In the genomic region with DNA sequence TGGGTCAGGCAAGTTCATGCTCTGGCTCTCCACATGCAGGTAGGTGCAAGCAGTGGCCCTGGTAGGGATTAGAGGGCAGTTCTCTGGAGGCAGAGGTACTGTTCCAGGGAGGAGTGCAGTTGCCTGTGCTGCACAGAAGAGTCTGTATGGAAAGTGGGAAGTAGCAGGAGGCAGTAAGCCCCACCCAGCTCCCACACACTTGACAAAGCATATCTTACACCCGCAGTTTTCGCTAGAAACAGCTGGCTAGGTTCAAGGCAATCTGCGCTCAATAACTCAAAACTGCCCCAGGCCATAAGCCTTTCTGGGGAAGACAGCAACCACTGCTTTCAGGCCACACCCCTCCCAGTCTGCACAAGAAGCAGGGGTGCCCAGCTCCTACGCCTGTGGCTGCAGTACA, we compare ENCODE assay signal across 16 cellular contexts. TPM values are rescaled to one million over a fixed set of nuclear protein-coding genes. Genes with fewer than 3 reads are reported as not detected.
DNase-seq lines count a peak whose midpoint lies in the region; ATAC-seq, FAIRE-seq and TF ChIP-seq lines count a peak whose summit lies in the region.
"Had no signal": no experiment of that assay in that cellular context is flagged by ENCODE, and none has a peak within 500 bp of the region (broad histone marks: within the 10 kb centered on the region; RNA-seq: fewer than 3 reads in every experiment).

No MANE protein-coding gene starts in this region.

- in situ Hi-C loops in GM13976 (cut with MboI; ENCODE audit: low sequenced_read_pairs, unreplicated experiment) = no loop called here

- H3K4me1 Mint-ChIP-seq in MCF 10A (ENCODE audit: insufficient read depth, unreplicated experiment) = no peaks in the 10 kb centered on the region
- no peaks in the 10 kb centered on the region for H3K4me1 Mint-ChIP-seq in activated CD4-positive, alpha-beta memory T cell treated with anti-CD3 and anti-CD28 coated beads for 36 hours (ENCODE audit: low read depth)
- H3K4me1 Mint-ChIP-seq: IgD-negative memory B cell had no signal

- BruUV-seq in MCF 10A (replicated peaks; lab: Mats Ljungman, UMichigan) = no TSS peak

- no peaks in the 10 kb centered on the region for H3K4me1 ChIP-seq in breast epithelium
- H3K4me1 ChIP-seq in H1 (replicated peaks in 1 of 4; ENCODE audit: control insufficient read depth in 3 of 4, insufficient read depth in 4 of 4, low read length in 3 of 4) = no peaks in the 10 kb centered on the region; a peak in 1 of 7 replicates
- no peaks in the 10 kb centered on the region for H3K4me1 ChIP-seq in mucosa of descending colon (ENCODE audit: low read depth)

- peak overlapping the region; percentile 32; the same call in 1 of the 2 replicates for H3K18ac ChIP-seq in H1 (ENCODE audit: extremely low read depth, low read length)

- no peaks in the 10 kb centered on the region for H3K79me2 ChIP-seq in H1 (ENCODE audit: control insufficient read depth in 1 of 2, insufficient read depth in 2 of 2, low read length in 2 of 2)

- no peak overlapping the region for H2BK12ac ChIP-seq in H1 (ENCODE audit: low read depth, low read length)

- no peak overlapping the region for H3K27ac Mint-ChIP-seq in MCF 10A (ENCODE audit: low read depth, unreplicated experiment)
- H3K27ac Mint-ChIP-seq in activated CD4-positive, alpha-beta memory T cell treated with anti-CD3 and anti-CD28 coated beads for 36 hours = no peak overlapping the region
- H3K27ac Mint-ChIP-seq: IgD-negative memory B cell had no signal

- no peaks in the 10 kb centered on the region for H3K36me3 Mint-ChIP-seq in MCF 10A (ENCODE audit: insufficient read depth, unreplicated experiment)
- peaks cover 3% of the 10 kb centered on the region for H3K36me3 Mint-ChIP-seq in activated CD4-positive, alpha-beta memory T cell treated with anti-CD3 and anti-CD28 coated beads for 36 hours
- H3K36me3 Mint-ChIP-seq: IgD-negative memory B cell had no signal

- no peak overlapping the region for H4K91ac ChIP-seq in H1 (replicated peaks; ENCODE audit: insufficient read length, low read length)

- POLR2A ChIA-PET in MCF 10A (lab: Yijun Ruan, JAX) = interaction anchor here (0.8 kb wide), 1 partner anchor 17 kb away, joined by 3 read pairs; no protein-coding TSS in a partner anchor
- POLR2A ChIA-PET in H1 (lab: Charles Lee; ENCODE audit: partially characterized antibody) = no interaction called here
- POLR2A ChIA-PET in activated CD4-positive, alpha-beta memory T cell treated with anti-CD3 and anti-CD28 coated beads for 36 hours (lab: Charles Lee) = no interaction called here

- TF ChIP-seq POLR2A in breast epithelium (IDR thresholded peaks at IDR 0.05) (no peak), H1 (IDR thresholded peaks at IDR 0.05; ENCODE audit: control extremely low read depth in 1 of 2, low read depth in 2 of 2, low read length in 2 of 2) (no peak)

- no peaks in the 10 kb centered on the region for H3K27me3 ChIP-seq in breast epithelium
- no peaks in the 10 kb centered on the region for H3K27me3 ChIP-seq in H1 (replicated peaks in 1 of 4; ENCODE audit: control insufficient read depth in 3 of 4, extremely low read depth in 1 of 4, insufficient read depth in 3 of 4, low read length in 3 of 4)

- no peak for TF ChIP-seq EP300 in H1 (IDR thresholded peaks at IDR 0.05; ENCODE audit: borderline replicate concordance in 1 of 2, low read depth in 2 of 2, low read length in 2 of 2)

- FAIRE-seq in H1 (lab: Jason Lieb, UNC) = no peak
- FAIRE-seq: frontal cortex had no signal

- no peak overlapping the region for H3K4ac ChIP-seq in H1 (replicated peaks; ENCODE audit: insufficient read length, low read depth, low read length)

- no peak overlapping the region for H2BK15ac ChIP-seq in H1 (ENCODE audit: low read length)

- TF ChIP-seq CTCF in MCF 10A (IDR thresholded peaks at IDR 0.05; ENCODE audit: unreplicated experiment) (no peak), breast epithelium (IDR thresholded peaks at IDR 0.05) (no peak), H1 (IDR thresholded peaks at IDR 0.05; ENCODE audit: control extremely low read depth in 1 of 3, insufficient read depth in 1 of 3, low read depth in 1 of 3, low read length in 3 of 3) (no peak), GM13976 (IDR thresholded peaks at IDR 0.05; ENCODE audit: borderline replicate concordance, control extremely low read depth, extremely low read depth, insufficient read depth, missing control alignments) (no peak), mucosa of descending colon (IDR thresholded peaks at IDR 0.05) (no peak)

- ATAC-seq in mucosa of descending colon = no peak
- ATAC-seq: stimulated activated naive CD8-positive, alpha-beta T cell treated with anti-CD3 and anti-CD28 coated beads, Interleukin-15, Interleukin-2, amounts not matched to agents 100 U/mL and 50 U/mL, for 24 hours had no signal

- no peak overlapping the region for H2BK5ac ChIP-seq in H1 (ENCODE audit: low read depth, low read length)

- H2BK120ac ChIP-seq in H1 (replicated peaks; ENCODE audit: low read depth, low read length) = peak overlapping the region; percentile 64

- H3K23ac ChIP-seq in H1 (ENCODE audit: insufficient read length) = no peak overlapping the region

- peaks cover 20% of the 10 kb centered on the region for H3K9me3 Mint-ChIP-seq in MCF 10A (ENCODE audit: unreplicated experiment)
- H3K9me3 Mint-ChIP-seq in activated CD4-positive, alpha-beta memory T cell treated with anti-CD3 and anti-CD28 coated beads for 36 hours = peaks cover 21% of the 10 kb centered on the region

- TF ChIP-seq RAD21 in H1 (IDR thresholded peaks at IDR 0.05 in 1 of 2, conservative IDR thresholded peaks at IDR 0.05 in 1 of 2; ENCODE audit: low read depth in 2 of 2, low read length in 2 of 2) = no peak

- no peak overlapping the region for H2BK20ac ChIP-seq in H1 (ENCODE audit: low read length)

- no peak overlapping the region for H3K4me3 ChIP-seq in breast epithelium
- no peak overlapping the region for H3K4me3 ChIP-seq in H1 (ENCODE audit: extremely low read depth in 1 of 4, insufficient read depth in 2 of 4, low read depth in 3 of 4, low read length in 4 of 4)
- no peak overlapping the region for H3K4me3 ChIP-seq in mucosa of descending colon

- H3K27ac ChIP-seq in breast epithelium (no peak overlapping the region), H1 (ENCODE audit: low read depth, low read length) (no peak overlapping the region)

- peak; percentile 20 for DNase-seq in MCF 10A (ENCODE audit: unreplicated experiment)
- DNase-seq in breast epithelium (ENCODE audit: low spot score in 2 of 2) = no peak
- DNase-seq in OCI-M1 (lab: John Stamatoyannopoulos, UW) = peak; percentile 92
- no peak for DNase-seq in H1 (ENCODE audit: low read depth in 1 of 2, low spot score in 2 of 2)
- peak; percentile 7 for DNase-seq in renal cortical epithelial cell (ENCODE audit: low read depth)
- no peak for DNase-seq in GM13976 (ENCODE audit: low spot score)
- DNase-seq in mucosa of descending colon = no peak
- DNase-seq in activated CD4-positive, alpha-beta memory T cell treated with anti-CD3 and anti-CD28 coated beads for 36 hours = no peak
- DNase-seq: activated gamma-delta T cell treated with Interleukin-2 at 50 U/mL for 16 hours; NCI-H187 treated with DMSO at 0.1 percent for 48 hours; NCI-H748 treated with DMSO at 0.1 percent for 48 hours; stimulated activated naive CD8-positive, alpha-beta T cell treated with anti-CD3 and anti-CD28 coated beads, Interleukin-15, Interleukin-2, amounts not matched to agents 100 U/mL and 50 U/mL, for 24 hours; T1000 had no signal

- WGBS in H1 (ENCODE audit: extremely low coverage in 1 of 2, insufficient coverage in 1 of 2, insufficient read length in 1 of 2, insufficient replicate concordance in 2 of 2, low coverage in 1 of 2, low lambda C conversion rate in 2 of 2, missing lambda C conversion rate in 1 of 2), 2 experiments = 95% methylated on average over 4 of the region's 4 CpGs; no CpG with 5 or more reads in 1 of the 2 experiments

- H4K5ac ChIP-seq in H1 (ENCODE audit: insufficient read length, low read depth, low read length) = no peak overlapping the region

- H3K9me3 ChIP-seq in breast epithelium (peaks cover 6 to 26% of the 10 kb centered on the region in 2 donors), H1 (ENCODE audit: insufficient read depth in 2 of 2, low read depth in 1 of 2, low read length in 1 of 2) (peaks cover 0 to 3% of the 10 kb centered on the region in 2 experiments; a peak in 1 of 4 replicates), mucosa of descending colon (peaks cover 7% of the 10 kb centered on the region)

- no peaks in the 10 kb centered on the region for H3K23me2 ChIP-seq in H1 (ENCODE audit: low read depth, low read length)

- no peaks in the 10 kb centered on the region for H3K36me3 ChIP-seq in breast epithelium
- H3K36me3 ChIP-seq in H1 (ENCODE audit: control insufficient read depth in 2 of 4, insufficient read depth in 4 of 4, low read length in 3 of 4) = no peaks in the 10 kb centered on the region
- H3K36me3 ChIP-seq in mucosa of descending colon (ENCODE audit: low read depth) = no peaks in the 10 kb centered on the region

- CTCF ChIA-PET in MCF 10A (lab: Yijun Ruan, JAX) (no interaction called here), H1 (lab: Charles Lee; ENCODE audit: partially characterized antibody) (interaction anchor here (0.6 kb wide), 1 partner anchor 319 kb away, joined by 3 read pairs; no protein-coding TSS in a partner anchor)
- CTCF ChIA-PET in activated CD4-positive, alpha-beta memory T cell treated with anti-CD3 and anti-CD28 coated beads for 36 hours (lab: Charles Lee) = no interaction called here

- H4K8ac ChIP-seq in H1 (ENCODE audit: extremely low read depth, insufficient read depth, low read length) = peak overlapping the region; percentile 71

- H2AK5ac ChIP-seq in H1 (ENCODE audit: low read depth, low read length) = no peak overlapping the region

- no peak overlapping the region for H3K4me3 Mint-ChIP-seq in MCF 10A (ENCODE audit: unreplicated experiment)
- no peak overlapping the region for H3K4me3 Mint-ChIP-seq in activated CD4-positive, alpha-beta memory T cell treated with anti-CD3 and anti-CD28 coated beads for 36 hours
- H3K4me3 Mint-ChIP-seq: IgD-negative memory B cell had no signal

- H3K56ac ChIP-seq in H1 (replicated peaks; ENCODE audit: insufficient read length, low read depth, low read length) = no peak overlapping the region

- no peaks in the 10 kb centered on the region for H3K27me3 Mint-ChIP-seq in MCF 10A (ENCODE audit: insufficient read depth, unreplicated experiment)
- H3K27me3 Mint-ChIP-seq in activated CD4-positive, alpha-beta memory T cell treated with anti-CD3 and anti-CD28 coated beads for 36 hours = peaks cover 1% of the 10 kb centered on the region
- H3K27me3 Mint-ChIP-seq: IgD-negative memory B cell had no signal

- no peak overlapping the region for H3K4me2 ChIP-seq in H1 (ENCODE audit: insufficient read depth in 1 of 2, low read depth in 2 of 2, low read length in 2 of 2)

- H4K20me1 ChIP-seq in H1 (replicated peaks in 1 of 2; ENCODE audit: control insufficient read depth in 1 of 2, insufficient read depth in 2 of 2, low read length in 2 of 2) = no peaks in the 10 kb centered on the region

- intact Hi-C loops in MCF 10A (cut with micrococcal nuclease) = no loop called here
- intact Hi-C loops in breast epithelium (cut with DNase I; ENCODE audit: low total_unique reads) = no loop called here
- intact Hi-C loops in mucosa of descending colon (cut with DNase I, micrococcal nuclease) = no loop called here
- intact Hi-C loops in activated CD4-positive, alpha-beta memory T cell treated with anti-CD3 and anti-CD28 coated beads for 36 hours (cut with micrococcal nuclease) = no loop called here

- no peak overlapping the region for H3K9ac ChIP-seq in H1 (replicated peaks in 1 of 4; ENCODE audit: extremely low read depth in 1 of 4, low read depth in 3 of 4, low read length in 3 of 4)

- H3K79me1 ChIP-seq in H1 (ENCODE audit: low read depth, low read length) = no peaks in the 10 kb centered on the region

- peak overlapping the region; percentile 91; the same call in 1 of the 2 replicates for H2AFZ ChIP-seq in H1 (ENCODE audit: low read length)

- no peak overlapping the region for H3K14ac ChIP-seq in H1 (ENCODE audit: insufficient read length)

RNA-seq across cellular contexts. Expression of gene ARMC3, which starts 33.1 kb away (rescaled TPM):
- not detected in 2 replicates for total RNA-seq in MCF 10A (2022)
- under 1 TPM in 2 of 3 donors, not detected in 1; 0.33 to 0.88 TPM for total RNA-seq in breast epithelium
- total RNA-seq in H1 (2021; fragmentation: NEBNext Ultra II Directional; extraction: Animal tissue kit (Norgen Biotek cat#: 25700)) = 0.15 and 0.99 TPM in 2 replicates
- 0.06 and 0.15 TPM in 2 replicates for polyA plus RNA-seq in H1 (2011; rRNA removed)
- polyA plus RNA-seq in H1 (2011; cell fraction: cytosol; rRNA removed) = 0.09 TPM
- not detected for polyA plus RNA-seq in H1 (2011; cell fraction: nucleus; rRNA removed)
- 0.23 to 0.30 TPM (median 0.26 TPM) in 4 replicates for polyA plus RNA-seq in H1 (2012, experiment 1 of 2)
- 0.10 TPM for polyA plus RNA-seq in H1 (2012, experiment 2 of 2)
- polyA plus RNA-seq in H1 (2013, experiment 1 of 2) = 0.10 TPM
- 0.09 TPM for polyA plus RNA-seq in H1 (2013, experiment 2 of 2)
- 0.20 and 0.60 TPM in 2 replicates for polyA minus RNA-seq in H1 (2011; rRNA and poly(A)+ RNA removed)
- not detected for polyA minus RNA-seq in H1 (2011; cell fraction: cytosol; rRNA and poly(A)+ RNA removed)
- polyA minus RNA-seq in H1 (2011; cell fraction: nucleus; rRNA and poly(A)+ RNA removed) = not detected
- 1.1 and 1.4 TPM in 2 replicates for total RNA-seq in renal cortical epithelial cell
- not detected for total RNA-seq in mucosa of descending colon
- total RNA-seq in activated CD4-positive, alpha-beta memory T cell treated with anti-CD3 and anti-CD28 coated beads for 36 hours = not detected
- total RNA-seq: activated CD8-positive, alpha-beta memory T cell treated with anti-CD3 and anti-CD28 coated beads for 36 hours had no signal

Comparison
In these comparisons a context has a peak if more than half of its experiments do, and no peak if none do; other contexts are left out.
1. DNase-seq: peak in MCF 10A (single experiment), OCI-M1 (single experiment) and renal cortical epithelial cell (single experiment); none in breast epithelium (0 of 2), H1 (0 of 2), GM13976 (single experiment), mucosa of descending colon (0 of 3) and activated CD4-positive, alpha-beta memory T cell treated with anti-CD3 and anti-CD28 coated beads for 36 hours (single experiment).